Comparison of ENCODE assay signal across 7 cellular contexts in the genomic region with DNA sequence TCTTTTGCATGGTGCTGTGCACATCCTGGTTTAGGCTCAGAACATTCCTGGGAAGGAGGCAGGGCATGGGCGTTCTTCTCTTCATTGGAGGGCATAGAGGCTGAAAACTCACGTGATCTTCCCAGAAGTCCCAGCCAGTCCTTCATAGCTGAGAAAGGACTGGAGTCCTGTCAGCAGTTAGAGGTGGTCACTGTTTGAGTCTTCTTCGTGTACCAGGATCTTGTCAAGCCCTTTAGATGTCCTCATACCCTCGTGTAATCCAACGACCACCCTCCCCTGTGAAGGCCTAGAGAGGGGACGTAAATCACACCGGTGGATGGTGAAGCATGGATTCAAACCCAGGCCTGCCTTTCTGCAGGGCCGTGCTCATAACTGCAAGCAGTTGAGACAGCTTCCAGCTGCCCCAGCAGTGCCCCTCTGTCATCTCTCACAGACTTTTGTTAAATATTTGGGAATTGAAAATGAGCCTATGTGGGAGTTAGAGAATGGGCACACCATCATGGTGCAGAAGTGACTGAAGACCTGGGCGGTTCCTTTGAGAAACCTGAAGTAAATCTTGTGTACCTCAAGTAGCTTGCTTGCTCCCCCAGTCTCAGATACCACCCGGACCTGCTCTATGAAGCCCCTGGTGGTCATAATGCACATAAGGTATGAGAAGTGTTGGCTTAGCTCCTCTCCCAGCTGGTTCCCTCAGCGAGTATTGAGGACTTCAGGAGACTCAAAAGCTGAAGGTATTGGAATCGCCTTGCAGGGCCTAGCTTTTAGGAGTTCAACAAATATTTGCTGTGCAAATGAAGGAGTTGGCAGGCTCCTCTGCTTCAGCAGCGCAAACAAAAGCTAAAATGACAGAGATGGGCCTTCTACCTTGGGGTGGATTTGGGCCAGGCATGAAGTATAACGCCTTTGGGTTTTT. TPM values are rescaled to one million over a fixed set of nuclear protein-coding genes. Genes with fewer than 3 reads are reported as not detected.
DNase-seq lines count a peak whose midpoint lies in the region; ATAC-seq, FAIRE-seq and TF ChIP-seq lines count a peak whose summit lies in the region.

No MANE protein-coding gene starts in this region.

- no peaks in the 10 kb centered on the region for H3K36me3 Mint-ChIP-seq in T-helper 17 cell (ENCODE audit: low read depth)

- H3K27me3 Mint-ChIP-seq in T-helper 17 cell, result no peaks in the 10 kb centered on the region

- peak; percentile 46 for DNase-seq in GM12865 (ENCODE audit: low read depth)
- DNase-seq in Jurkat, Clone E6-1 (ENCODE audit: low read depth, low spot score), result peak; percentile 69
- DNase-seq in T-helper 17 cell, result peak in 1 of 3 donors; percentile 23
- DNase-seq in bronchial epithelial cell (ENCODE audit: low read depth), result peak; percentile 31
- DNase-seq in thoracic aorta (ENCODE audit: low spot score), result no peak
- DNase-seq in posterior cingulate gyrus, result no peak

- no peaks in the 10 kb centered on the region for H3K9me3 ChIP-seq in T-helper 17 cell (ENCODE audit: control insufficient read depth, low read length, poor library complexity, severe bottlenecking)
- no peaks in the 10 kb centered on the region for H3K9me3 ChIP-seq in mononuclear cell (ENCODE audit: low read depth, low read length)
- peaks cover 9% of the 10 kb centered on the region for H3K9me3 ChIP-seq in thoracic aorta

- no peak overlapping the region for H3K4me3 ChIP-seq in GM12865 (ENCODE audit: low read depth, low read length)
- peak overlapping the region; percentile 65 for H3K4me3 ChIP-seq in Jurkat, Clone E6-1 (ENCODE audit: low read length)
- H3K4me3 ChIP-seq in bronchial epithelial cell (ENCODE audit: low read depth, low read length), result peak overlapping the region; percentile 65
- H3K4me3 ChIP-seq in mononuclear cell (ENCODE audit: low read length), result peak overlapping the region; percentile 43
- peak overlapping the region; percentile 85 for H3K4me3 ChIP-seq in thoracic aorta

- TF ChIP-seq CTCF in GM12865 (IDR thresholded peaks at IDR 0.05; ENCODE audit: insufficient read depth, low read depth, low read length, missing control alignments) (peak; percentile 44), bronchial epithelial cell (IDR thresholded peaks at IDR 0.05; ENCODE audit: insufficient read depth, low read length, severe bottlenecking) (peak; percentile 39), thoracic aorta (IDR thresholded peaks at IDR 0.05) (no peak)

- H3K4me3 Mint-ChIP-seq in T-helper 17 cell, result peak overlapping the region; percentile 91

- ATAC-seq in T-helper 17 cell, result peak; percentile 68
- no peak for ATAC-seq in thoracic aorta (ENCODE audit: insufficient number of reproducible peaks, low FRiP score, low read depth)

- H3K4me1 Mint-ChIP-seq in T-helper 17 cell, result peaks cover 45% of the 10 kb centered on the region

- no peak overlapping the region for H3K27ac ChIP-seq in thoracic aorta

- no peak for FAIRE-seq in bronchial epithelial cell (lab: Jason Lieb, UNC)

- intact Hi-C loops in posterior cingulate gyrus (cut with DNase I), result no loop called here

- no peaks in the 10 kb centered on the region for H3K36me3 ChIP-seq in bronchial epithelial cell (ENCODE audit: control insufficient read depth, insufficient read depth, low read length)
- H3K36me3 ChIP-seq in thoracic aorta, result no peaks in the 10 kb centered on the region

- H3K27ac Mint-ChIP-seq in T-helper 17 cell, result peak overlapping the region; percentile 93

- H3K4me1 ChIP-seq in mononuclear cell (ENCODE audit: insufficient read depth, low read length), result peaks cover 23% of the 10 kb centered on the region
- H3K4me1 ChIP-seq in thoracic aorta (ENCODE audit: control insufficient read depth in 1 of 2, low read depth in 2 of 2), result peaks cover 0 to 7% of the 10 kb centered on the region in 2 donors

- H3K27me3 ChIP-seq in bronchial epithelial cell (ENCODE audit: control insufficient read depth, insufficient read depth, low read length) (no peaks in the 10 kb centered on the region), mononuclear cell (ENCODE audit: insufficient read depth, low read length) (peaks cover 22% of the 10 kb centered on the region), thoracic aorta (replicated peaks; ENCODE audit: insufficient read depth) (no peaks in the 10 kb centered on the region)

RNA-seq across cellular contexts. Expression of a gene that starts 1.4 kb away (rescaled TPM):
- polyA plus RNA-seq in Jurkat, Clone E6-1 (2012; ENCODE audit: insufficient read depth, insufficient read length), result 8.2 TPM
- total RNA-seq in T-helper 17 cell, result 10 to 100 TPM in 1 of 2 donors, 1 to 10 TPM in 1; 6.3 to 16.4 TPM
- 0.79 and 1.2 TPM in 2 replicates for total RNA-seq in bronchial epithelial cell
- total RNA-seq in mononuclear cell, result 2.9 TPM
- total RNA-seq in thoracic aorta, result 1 to 10 TPM in 1 of 2 donors, not detected in 1; 2.8 TPM

Comparison
In these comparisons a context has a peak if more than half of its experiments do, and no peak if none do; other contexts are left out.
1. DNase-seq: peak in GM12865 (single experiment), Jurkat, Clone E6-1 (single experiment) and bronchial epithelial cell (single experiment); none in thoracic aorta (single experiment) and posterior cingulate gyrus (0 of 10).